8 cellular contexts compared by ENCODE assay signal in genomic region chr17:17680477-17681186, GRCh38. TPM values are rescaled to one million over a fixed set of nuclear protein-coding genes. Genes with fewer than 3 reads are reported as not detected.
A peak's percentile ranks its signal among the peaks of the same experiment; 100 is the strongest.
DNase-seq lines count a peak whose midpoint lies in the region; ATAC-seq and TF ChIP-seq lines count a peak whose summit lies in the region.

No MANE protein-coding gene starts in this region.

- intact Hi-C loops in heart right ventricle (cut with DNase I) (loop anchor here (1.0 to 10.0 kb wide), 17 partner anchors 72 to 357 kb away; partner anchors contain the start of genes ATPAF2 (in 4 of the 10) and GID4 (in 4 of the 10)), left ventricle myocardium superior (cut with micrococcal nuclease) (loop anchor here (10.0 kb wide), 1 partner anchor 174 kb away; no protein-coding TSS in a partner anchor), lower leg skin (cut with DNase I; ENCODE audit: low total_unique reads) (loop anchor here (5.0 to 10.0 kb wide), 3 partner anchors 42 to 182 kb away; no protein-coding TSS in a partner anchor)

- H3K36me3 ChIP-seq in heart right ventricle = no peaks in the 10 kb centered on the region
- no peaks in the 10 kb centered on the region for H3K36me3 ChIP-seq in adipocyte (ENCODE audit: control insufficient read depth, insufficient read depth, low read length, severe bottlenecking)
- no peaks in the 10 kb centered on the region for H3K36me3 ChIP-seq in lung (ENCODE audit: control insufficient read depth in 2 of 2, insufficient read depth in 2 of 2, low read length in 2 of 2)

- peak overlapping the region; percentile 14 for H3K9ac ChIP-seq in adipocyte (ENCODE audit: low read length)

- TF ChIP-seq POLR2A in lower leg skin (IDR thresholded peaks at IDR 0.05) = no peak

- H3K27ac ChIP-seq in heart right ventricle (peak overlapping the region; percentile 83 to 98 (median 94)), lung (ENCODE audit: low read depth in 1 of 2, low read length in 1 of 2) (peak overlapping the region; percentile 28 to 44)

- ATAC-seq in heart right ventricle (no peak), left ventricle myocardium superior (no peak), lung (ENCODE audit: insufficient read depth, low FRiP score) (no peak), GM21717 (IDR thresholded peaks at IDR 0.05; ENCODE audit: unreplicated experiment) (no peak), HG03565 (IDR thresholded peaks at IDR 0.05; ENCODE audit: unreplicated experiment) (no peak)

- H3K4me3 ChIP-seq in heart right ventricle = peak overlapping the region in 8 of 10 donors; percentile 64 to 90 (median 72)
- no peak overlapping the region for H3K4me3 ChIP-seq in adipocyte (ENCODE audit: low read length)
- no peak overlapping the region for H3K4me3 ChIP-seq in lung
- H3K4me3 ChIP-seq in lower leg skin (ENCODE audit: low read depth, poor library complexity, severe bottlenecking) = no peak overlapping the region

- peak overlapping the region; percentile 68 for H3K4me3 Mint-ChIP-seq in type B pancreatic cell

- TF ChIP-seq CTCF in heart right ventricle (IDR thresholded peaks at IDR 0.05) (no peak), lung (IDR thresholded peaks at IDR 0.05; ENCODE audit: control extremely low read depth, extremely low read depth) (no peak), type B pancreatic cell (conservative IDR thresholded peaks at IDR 0.05) (no peak), lower leg skin (IDR thresholded peaks at IDR 0.05) (no peak)

- peaks cover 3% of the 10 kb centered on the region for H3K27me3 Mint-ChIP-seq in type B pancreatic cell

- no peaks in the 10 kb centered on the region for H3K36me3 Mint-ChIP-seq in type B pancreatic cell

- H3K27ac Mint-ChIP-seq in type B pancreatic cell = peak overlapping the region; percentile 70

- DNase-seq in heart right ventricle (no peak), left ventricle myocardium superior (no peak), adipocyte (ENCODE audit: low read depth) (no peak), lung (ENCODE audit: low spot score) (no peak), type B pancreatic cell (ENCODE audit: extremely low spot score, unreplicated experiment) (no peak), lower leg skin (ENCODE audit: low spot score in 2 of 2) (no peak)

- WGBS in heart right ventricle, 2 donors = 47 to 51% methylated on average over 12 of the region's 12 CpGs
- 50 to 56% methylated on average over 12 of the region's 12 CpGs for WGBS in lung, 2 donors
- WGBS in lower leg skin, 2 donors = 49 to 62% methylated on average over 10 to 12 of the region's 12 CpGs

- no peaks in the 10 kb centered on the region for H3K9me3 Mint-ChIP-seq in type B pancreatic cell

- H3K9me3 ChIP-seq in heart right ventricle = no peaks in the 10 kb centered on the region
- no peaks in the 10 kb centered on the region for H3K9me3 ChIP-seq in adipocyte (ENCODE audit: control insufficient read depth, low read length)
- H3K9me3 ChIP-seq in lung (ENCODE audit: control insufficient read depth in 2 of 2, insufficient read depth in 1 of 2, low read length in 1 of 2) = no peaks in the 10 kb centered on the region

- H3K4me1 ChIP-seq in heart right ventricle (peaks cover 18 to 44% (median 38%) of the 10 kb centered on the region in 9 donors), adipocyte (ENCODE audit: control insufficient read depth, insufficient read depth, low read length) (peaks cover 24% of the 10 kb centered on the region), lung (ENCODE audit: control insufficient read depth in 2 of 2, insufficient read depth in 2 of 2, low read length in 2 of 2) (peaks cover 9 to 15% of the 10 kb centered on the region in 2 donors)

- H3K4me1 Mint-ChIP-seq in type B pancreatic cell (ENCODE audit: unreplicated experiment) = peaks cover 48% of the 10 kb centered on the region

- no peaks in the 10 kb centered on the region for H3K27me3 ChIP-seq in heart right ventricle
- H3K27me3 ChIP-seq in adipocyte (replicated peaks; ENCODE audit: control insufficient read depth, insufficient read depth, low read length) = peaks cover 5% of the 10 kb centered on the region
- H3K27me3 ChIP-seq in lung (ENCODE audit: control insufficient read depth, insufficient read depth) = no peaks in the 10 kb centered on the region

RNA-seq across cellular contexts. Expression of gene RAI1, which starts 0.6 kb away (rescaled TPM):
- 10 to 100 TPM; 15.8 to 32.0 (median 20.9) TPM for total RNA-seq in heart right ventricle
- 10 to 100 TPM; 13.8 to 17.5 TPM for polyA plus RNA-seq in heart right ventricle
- total RNA-seq in left ventricle myocardium superior = 30.1 TPM
- 10 to 100 TPM; 41.6 to 44.4 TPM for total RNA-seq in lung
- polyA plus RNA-seq in lung = 10 to 100 TPM; 14.5 to 15.1 TPM
- total RNA-seq in type B pancreatic cell (ENCODE audit: low replicate concordance) = 61.1 and 61.3 TPM in 2 replicates
- total RNA-seq in lower leg skin = 10 to 100 TPM; 19.4 to 38.2 (median 35.3) TPM

Comparison
In these comparisons a context has a peak if more than half of its experiments do, and no peak if none do; other contexts are left out.
1. H3K4me3 ChIP-seq: peak in heart right ventricle (8 of 10); none in adipocyte (single experiment), lung (single experiment) and lower leg skin (single experiment).